In the genomic region with DNA sequence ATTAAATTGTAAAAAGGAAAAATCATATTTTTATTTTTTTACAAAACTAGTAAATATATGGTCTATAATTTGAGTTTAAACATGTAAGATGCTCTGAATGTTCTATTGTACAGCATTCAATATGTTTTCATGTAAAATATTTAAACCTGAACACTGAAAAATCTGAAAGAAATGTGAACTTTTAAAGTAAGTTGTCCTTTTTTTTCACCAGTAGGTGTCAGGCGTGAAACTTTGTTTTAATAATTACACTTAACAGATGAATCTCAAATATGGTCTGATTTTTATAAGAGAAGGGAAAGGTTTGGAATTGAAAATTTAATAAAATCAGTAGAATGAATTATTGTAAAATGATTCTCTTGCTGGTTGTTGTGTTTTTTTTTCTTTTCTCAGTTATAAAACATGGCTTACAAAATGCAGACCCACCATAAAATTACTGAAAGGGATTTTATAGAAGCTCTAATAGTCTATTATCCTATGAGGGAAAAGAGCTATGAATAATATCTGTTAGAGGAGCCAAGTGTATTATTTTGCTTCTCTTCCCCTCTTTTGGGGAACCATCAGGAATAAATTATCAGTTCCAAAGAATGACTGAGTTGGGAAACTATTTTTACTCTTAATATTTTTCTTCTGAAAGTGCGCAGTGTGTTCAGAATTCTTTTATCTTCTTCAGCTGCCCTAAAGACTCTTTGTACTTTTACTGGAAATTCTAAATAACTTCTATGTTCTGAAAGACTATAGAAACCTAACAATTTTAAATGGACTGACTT, we compare ENCODE assay signal across 12 cellular contexts.
A peak's percentile ranks its signal among the peaks of the same experiment; 100 is the strongest.
DNase-seq lines count a peak whose midpoint lies in the region; ATAC-seq, FAIRE-seq and TF ChIP-seq lines count a peak whose summit lies in the region.
"Had no signal": no experiment of that assay in that cellular context is flagged by ENCODE, and none has a peak within 500 bp of the region (broad histone marks: within the 10 kb centered on the region; RNA-seq: fewer than 3 reads in every experiment).

No MANE protein-coding gene starts in this region.

- in situ Hi-C loops in KBM-7 (cut with MboI; ENCODE audit: low pct_unique_long_range_greater_than_20kb, low sequenced_read_pairs), result no loop called here

- peak overlapping the region in 2 of 3 experiments; percentile 28 to 55 for H3K27ac Mint-ChIP-seq in nephron
- H3K27ac Mint-ChIP-seq in activated T-cell treated with anti-CD3 and anti-CD28 coated beads, Interleukin-2, amount 50 U/mL, for 72 hours, result no peak overlapping the region
- H3K27ac Mint-ChIP-seq: activated naive CD8-positive, alpha-beta T cell treated with anti-CD3 and anti-CD28 coated beads, Interleukin-2, amount 10 ng/mL, durations not matched to agents 7 days and 5 days had no signal

- TF ChIP-seq CTCF in C4-2B (conservative IDR thresholded peaks at IDR 0.05), result peak; percentile 76
- peak; percentile 2 for TF ChIP-seq CTCF in bronchial epithelial cell (IDR thresholded peaks at IDR 0.05; ENCODE audit: insufficient read depth, low read length, severe bottlenecking)
- peak in 2 of 3 experiments; percentile 33 to 50 for TF ChIP-seq CTCF in nephron (IDR thresholded peaks at IDR 0.05; ENCODE audit: unreplicated experiment in 3 of 3)

- H3K27me3 ChIP-seq in bronchial epithelial cell (ENCODE audit: control insufficient read depth, insufficient read depth, low read length), result no peaks in the 10 kb centered on the region
- H3K27me3 ChIP-seq: ovary had no signal

- DNase-seq in KBM-7 (peak; percentile 2), bronchial epithelial cell (ENCODE audit: low read depth) (peak; percentile 7), iPS-NIHi11 (ENCODE audit: low spot score) (no peak), occipital lobe (lab: John Stamatoyannopoulos, UW) (no peak), left lobe of liver (ENCODE audit: low spot score) (no peak)
- no peak for DNase-seq in activated T-cell treated with anti-CD3 and anti-CD28 coated beads, Interleukin-2, amount 50 U/mL, for 72 hours
- DNase-seq: activated CD4-positive, CD25-positive, alpha-beta regulatory T cell treated with anti-CD3 and anti-CD28 coated beads, Interleukin-2, amount 50 U/mL, for 72 hours; activated naive CD8-positive, alpha-beta T cell treated with anti-CD3 and anti-CD28 coated beads, Interleukin-2, amount 10 ng/mL, durations not matched to agents 7 days and 5 days; ovary had no signal

- no peak for FAIRE-seq in bronchial epithelial cell (lab: Jason Lieb, UNC)

- H3K9me3 Mint-ChIP-seq in nephron, result no peaks in the 10 kb centered on the region
- H3K9me3 Mint-ChIP-seq in activated T-cell treated with anti-CD3 and anti-CD28 coated beads, Interleukin-2, amount 50 U/mL, for 72 hours, result peaks cover 0 to 2% of the 10 kb centered on the region in 2 donors
- H3K9me3 Mint-ChIP-seq: activated naive CD8-positive, alpha-beta T cell treated with anti-CD3 and anti-CD28 coated beads, Interleukin-2, amount 10 ng/mL, durations not matched to agents 7 days and 5 days had no signal

- H3K4me1 Mint-ChIP-seq in nephron, result peaks cover 32% of the 10 kb centered on the region
- peaks cover 11% of the 10 kb centered on the region for H3K4me1 Mint-ChIP-seq in activated T-cell treated with anti-CD3 and anti-CD28 coated beads, Interleukin-2, amount 50 U/mL, for 72 hours (ENCODE audit: low read depth)

- no peaks in the 10 kb centered on the region for H3K36me3 ChIP-seq in bronchial epithelial cell (ENCODE audit: control insufficient read depth, insufficient read depth, low read length)
- H3K36me3 ChIP-seq: ovary had no signal

- H3K27ac ChIP-seq in C4-2B, result no peak overlapping the region
- H3K27ac ChIP-seq: HL-60 had no signal

- H3K36me3 Mint-ChIP-seq in nephron (ENCODE audit: low read depth), result no peaks in the 10 kb centered on the region
- H3K36me3 Mint-ChIP-seq in activated T-cell treated with anti-CD3 and anti-CD28 coated beads, Interleukin-2, amount 50 U/mL, for 72 hours (ENCODE audit: insufficient read depth in 2 of 2), result no peaks in the 10 kb centered on the region
- H3K36me3 Mint-ChIP-seq: activated naive CD8-positive, alpha-beta T cell treated with anti-CD3 and anti-CD28 coated beads, Interleukin-2, amount 10 ng/mL, durations not matched to agents 7 days and 5 days had no signal

- no peak overlapping the region for H3K4me3 ChIP-seq in bronchial epithelial cell (ENCODE audit: low read depth, low read length)
- H3K4me3 ChIP-seq: ovary had no signal

- no peak overlapping the region for H3K4me3 Mint-ChIP-seq in nephron
- no peak overlapping the region for H3K4me3 Mint-ChIP-seq in activated T-cell treated with anti-CD3 and anti-CD28 coated beads, Interleukin-2, amount 50 U/mL, for 72 hours
- H3K4me3 Mint-ChIP-seq: activated naive CD8-positive, alpha-beta T cell treated with anti-CD3 and anti-CD28 coated beads, Interleukin-2, amount 10 ng/mL, durations not matched to agents 7 days and 5 days had no signal

- ATAC-seq in activated T-cell treated with anti-CD3 and anti-CD28 coated beads, Interleukin-2, amount 50 U/mL, for 72 hours (replicated peaks in 1 of 2), result no peak
- ATAC-seq in left lobe of liver, result no peak

- no peaks in the 10 kb centered on the region for H3K27me3 Mint-ChIP-seq in nephron (ENCODE audit: low read depth)
- no peaks in the 10 kb centered on the region for H3K27me3 Mint-ChIP-seq in activated T-cell treated with anti-CD3 and anti-CD28 coated beads, Interleukin-2, amount 50 U/mL, for 72 hours (ENCODE audit: low read depth)

Comparison
In these comparisons a context has a peak if more than half of its experiments do, and no peak if none do; other contexts are left out.
1. CTCF ChIP-seq: peak in every context shown above with its lines; median percentile 76 in C4-2B; 42 in nephron; 2 in bronchial epithelial cell.
2. DNase-seq: peak in KBM-7 (single experiment) and bronchial epithelial cell (single experiment); none in iPS-NIHi11 (single experiment), occipital lobe (single experiment), activated T-cell treated with anti-CD3 and anti-CD28 coated beads, Interleukin-2, amount 50 U/mL, for 72 hours (0 of 2) and left lobe of liver (single experiment).